In genomic region chr9:71861618-71862017, GRCh38 we compare ENCODE assay signal across 18 cellular contexts. TPM values are rescaled to one million over a fixed set of nuclear protein-coding genes. Genes with fewer than 3 reads are reported as not detected.
DNase-seq lines count a peak whose midpoint lies in the region; ATAC-seq and TF ChIP-seq lines count a peak whose summit lies in the region.
"Had no signal": no experiment of that assay in that cellular context is flagged by ENCODE, and none has a peak within 500 bp of the region (broad histone marks: within the 10 kb centered on the region; RNA-seq: fewer than 3 reads in every experiment).

No MANE protein-coding gene starts in this region.

- peak; percentile 74 for ATAC-seq in left lung
- ATAC-seq: PC-3 had no signal

- peaks cover 5 to 20% (median 8%) of the 10 kb centered on the region in 3 donors for H3K4me1 Mint-ChIP-seq in IgD-negative memory B cell
- H3K4me1 Mint-ChIP-seq: CD14-positive monocyte had no signal

- H3K36me3 Mint-ChIP-seq in IgD-negative memory B cell: no peaks in the 10 kb centered on the region

- H3K9me3 Mint-ChIP-seq in IgD-negative memory B cell: peaks cover 0 to 24% (median 9%) of the 10 kb centered on the region in 3 donors

- H3K4me3 Mint-ChIP-seq in IgD-negative memory B cell: peak overlapping the region in 2 of 4 donors; percentile 9 to 56
- H3K4me3 Mint-ChIP-seq: CD14-positive monocyte had no signal

- no peaks in the 10 kb centered on the region for H3K27me3 Mint-ChIP-seq in IgD-negative memory B cell

- peak; percentile 82 to 85 for DNase-seq in dermis microvascular lymphatic vessel endothelial cell (ENCODE audit: low read depth in 2 of 2)
- DNase-seq in left lung: no peak
- DNase-seq in pulmonary artery endothelial cell (ENCODE audit: low read depth, low spot score): peak; percentile 10
- no peak for DNase-seq in hepatic stellate cell (ENCODE audit: low spot score)
- DNase-seq in NCI-H2029 treated with DMSO at 0.1 percent for 48 hours (lab: John Stamatoyannopoulos, UW): no peak
- no peak for DNase-seq in NCI-H187 treated with DMSO at 0.1 percent for 48 hours (lab: John Stamatoyannopoulos, UW)
- DNase-seq in activated naive CD4-positive, alpha-beta T cell treated with Interleukin-2 at 50 U/mL for 16 hours: no peak
- DNase-seq: COR-L47, KBM-7, NCI-H1436 treated with DMSO at 0.1 percent for 48 hours, NCI-H2081 treated with DMSO at 0.1 percent for 48 hours, NCI-H510A treated with DMSO at 0.1 percent for 48 hours, NCI-H82, PC-3 had no signal

- no peak overlapping the region for H3K27ac ChIP-seq in left lung
- H3K27ac ChIP-seq: HL-60 had no signal

- intact Hi-C loops in left lung (cut with DNase I): no loop called here

- no peak for TF ChIP-seq CTCF in left lung (IDR thresholded peaks at IDR 0.05)

- H3K27ac Mint-ChIP-seq in IgD-negative memory B cell: peak overlapping the region in 2 of 3 donors; percentile 73 to 78
- H3K27ac Mint-ChIP-seq: CD14-positive monocyte had no signal

- peaks cover 0 to 21% of the 10 kb centered on the region in 2 donors for H3K9me3 ChIP-seq in left lung
- H3K9me3 ChIP-seq: HAP-1 had no signal

- H3K4me3 ChIP-seq in left lung: no peak overlapping the region
- H3K4me3 ChIP-seq: HAP-1 had no signal

- H3K36me3 ChIP-seq in left lung: peaks cover 0 to 8% of the 10 kb centered on the region in 2 donors

- H3K4me1 ChIP-seq in left lung: no peaks in the 10 kb centered on the region
- H3K4me1 ChIP-seq: HAP-1 had no signal

- H3K27me3 ChIP-seq in left lung: no peaks in the 10 kb centered on the region

RNA-seq across cellular contexts. Expression of gene ABHD17B, which starts 49.4 kb away (rescaled TPM):
- 31.0 TPM for polyA plus RNA-seq in IgD-negative memory B cell
- total RNA-seq in dermis microvascular lymphatic vessel endothelial cell (63.8 and 127 TPM in 2 replicates), left lung (10 to 100 TPM; 13.6 to 14.9 TPM), pulmonary artery endothelial cell (26.1 and 29.8 TPM in 2 replicates)

RNA-seq across cellular contexts. Expression of gene C9orf85, which starts 49.8 kb away (rescaled TPM):
- 14.2 TPM for polyA plus RNA-seq in IgD-negative memory B cell
- total RNA-seq in dermis microvascular lymphatic vessel endothelial cell (13.0 TPM in 2 replicates), left lung (1 to 10 TPM; 8.3 to 9.6 TPM), pulmonary artery endothelial cell (8.8 and 11.3 TPM in 2 replicates)

Comparison
In these comparisons a context has a peak if more than half of its experiments do, and no peak if none do; other contexts are left out.
1. DNase-seq: peak in dermis microvascular lymphatic vessel endothelial cell (2 of 2) and pulmonary artery endothelial cell (single experiment); none in left lung (0 of 2), hepatic stellate cell (single experiment), NCI-H2029 treated with DMSO at 0.1 percent for 48 hours (single experiment), NCI-H187 treated with DMSO at 0.1 percent for 48 hours (single experiment) and activated naive CD4-positive, alpha-beta T cell treated with Interleukin-2 at 50 U/mL for 16 hours (single experiment).